8 cellular contexts compared by ENCODE assay signal in the genomic region with DNA sequence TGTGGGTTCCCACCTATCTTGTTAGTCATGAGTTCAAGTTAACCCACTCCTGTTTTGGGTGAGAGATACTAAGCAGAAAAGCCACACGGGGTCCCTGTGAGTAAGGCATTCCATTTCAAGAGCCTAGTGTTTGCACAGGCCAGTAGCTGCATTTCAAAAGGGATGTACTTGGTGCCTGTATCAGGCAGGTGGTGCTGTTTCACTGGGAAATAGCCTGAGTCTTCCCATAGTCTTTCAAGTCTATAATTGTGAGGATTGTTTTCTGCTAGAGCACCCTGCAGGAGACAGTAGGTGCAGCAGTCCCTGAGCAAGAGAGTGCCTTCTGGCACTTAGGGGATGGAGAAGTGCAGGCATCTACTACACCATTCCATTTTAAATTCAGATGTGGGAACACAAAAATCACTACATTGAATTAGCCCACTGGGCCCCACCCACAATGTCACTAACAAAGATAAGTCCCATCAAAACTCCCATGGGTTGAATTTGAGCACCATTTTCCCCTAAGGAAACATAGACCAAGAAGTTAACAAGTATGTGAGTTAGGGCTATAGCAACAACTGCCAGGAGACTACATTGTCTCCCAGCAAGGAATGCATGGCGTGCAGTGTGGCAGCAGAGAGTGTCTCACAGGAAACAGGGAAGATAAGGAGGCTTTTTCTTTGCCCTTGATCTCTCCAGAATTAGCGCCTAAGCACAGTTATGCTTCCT.
A peak's percentile ranks its signal among the peaks of the same experiment; 100 is the strongest.
DNase-seq lines count a peak whose midpoint lies in the region; ATAC-seq and TF ChIP-seq lines count a peak whose summit lies in the region.

No MANE protein-coding gene starts in this region.

- WGBS in sigmoid colon, 2 donors = 56% methylated on average over 3 of the region's 3 CpGs

- ATAC-seq in GM21737 (IDR thresholded peaks at IDR 0.05; ENCODE audit: unreplicated experiment) (peak; percentile 89), left ventricle myocardium superior (peak; percentile 91)

- H3K9me3 ChIP-seq in HUES48 (ENCODE audit: control insufficient read depth, insufficient read depth, low read length) = no peaks in the 10 kb centered on the region
- H3K9me3 ChIP-seq in sigmoid colon = no peaks in the 10 kb centered on the region

- no peak overlapping the region for H3K9ac ChIP-seq in HUES48 (ENCODE audit: low read depth, low read length)

- H3K36me3 ChIP-seq in GM06990 (ENCODE audit: control insufficient read depth, insufficient read depth, low read length) (no peaks in the 10 kb centered on the region), HUES48 (ENCODE audit: control insufficient read depth, insufficient read depth, low read length) (no peaks in the 10 kb centered on the region), sigmoid colon (no peaks in the 10 kb centered on the region)

- DNase-seq in GM06990 (ENCODE audit: extremely low read depth, insufficient read length) (peak; percentile 8), OCI-M1 (lab: John Stamatoyannopoulos, UW) (peak; percentile 87), amniotic epithelial cell (ENCODE audit: low read depth) (peak; percentile 78), left ventricle myocardium superior (no peak), sigmoid colon (no peak), COLO668 (lab: John Stamatoyannopoulos, UW; ENCODE audit: unreplicated experiment) (no peak)

- H3K4me1 ChIP-seq in HUES48 (ENCODE audit: control insufficient read depth, insufficient read depth, low read length) (peaks cover 29% of the 10 kb centered on the region), sigmoid colon (no peaks in the 10 kb centered on the region)

- no peaks in the 10 kb centered on the region for H3K27me3 ChIP-seq in GM06990 (replicated peaks; ENCODE audit: control insufficient read depth, insufficient read depth, low read length)
- no peaks in the 10 kb centered on the region for H3K27me3 ChIP-seq in HUES48 (ENCODE audit: control insufficient read depth, insufficient read depth, low read length)
- H3K27me3 ChIP-seq in sigmoid colon = no peaks in the 10 kb centered on the region

- no peak overlapping the region for H3K4me3 ChIP-seq in GM06990 (replicated peaks; ENCODE audit: low read depth, low read length)
- no peak overlapping the region for H3K4me3 ChIP-seq in HUES48 (ENCODE audit: low read depth, low read length)
- H3K4me3 ChIP-seq in sigmoid colon = no peak overlapping the region

- H3K27ac ChIP-seq in HUES48 (ENCODE audit: low read depth, low read length) = peak overlapping the region; percentile 56
- no peak overlapping the region for H3K27ac ChIP-seq in sigmoid colon

- TF ChIP-seq EP300 in sigmoid colon (IDR thresholded peaks at IDR 0.05) = no peak

- intact Hi-C loops in left ventricle myocardium superior (cut with micrococcal nuclease) (no loop called here), sigmoid colon (cut with DNase I) (no loop called here)

- TF ChIP-seq CTCF in GM06990 (IDR thresholded peaks at IDR 0.05; ENCODE audit: insufficient read depth, low read length, poor library complexity, severe bottlenecking) = peak; percentile 62
- TF ChIP-seq CTCF in sigmoid colon (IDR thresholded peaks at IDR 0.05) = peak in 3 of 4 experiments; percentile 24 to 41 (median 25)

- no peak for TF ChIP-seq POLR2A in sigmoid colon (IDR thresholded peaks at IDR 0.05)

Comparison
In these comparisons a context has a peak if more than half of its experiments do, and no peak if none do; other contexts are left out.
1. DNase-seq: peak in GM06990 (single experiment), OCI-M1 (single experiment) and amniotic epithelial cell (single experiment); none in left ventricle myocardium superior (single experiment), sigmoid colon (single experiment) and COLO668 (single experiment).